ENCODE assay signal across 8 cellular contexts in genomic region chr14:102362545-102363181, GRCh38. TPM values are rescaled to one million over a fixed set of nuclear protein-coding genes. Genes with fewer than 3 reads are reported as not detected.
DNase-seq lines count a peak whose midpoint lies in the region; ATAC-seq and TF ChIP-seq lines count a peak whose summit lies in the region.

TSS of gene CINP (minus strand) at chr14:102362890. CDS start at chr14:102362851, 39 bp downstream.
A gene with protein sequence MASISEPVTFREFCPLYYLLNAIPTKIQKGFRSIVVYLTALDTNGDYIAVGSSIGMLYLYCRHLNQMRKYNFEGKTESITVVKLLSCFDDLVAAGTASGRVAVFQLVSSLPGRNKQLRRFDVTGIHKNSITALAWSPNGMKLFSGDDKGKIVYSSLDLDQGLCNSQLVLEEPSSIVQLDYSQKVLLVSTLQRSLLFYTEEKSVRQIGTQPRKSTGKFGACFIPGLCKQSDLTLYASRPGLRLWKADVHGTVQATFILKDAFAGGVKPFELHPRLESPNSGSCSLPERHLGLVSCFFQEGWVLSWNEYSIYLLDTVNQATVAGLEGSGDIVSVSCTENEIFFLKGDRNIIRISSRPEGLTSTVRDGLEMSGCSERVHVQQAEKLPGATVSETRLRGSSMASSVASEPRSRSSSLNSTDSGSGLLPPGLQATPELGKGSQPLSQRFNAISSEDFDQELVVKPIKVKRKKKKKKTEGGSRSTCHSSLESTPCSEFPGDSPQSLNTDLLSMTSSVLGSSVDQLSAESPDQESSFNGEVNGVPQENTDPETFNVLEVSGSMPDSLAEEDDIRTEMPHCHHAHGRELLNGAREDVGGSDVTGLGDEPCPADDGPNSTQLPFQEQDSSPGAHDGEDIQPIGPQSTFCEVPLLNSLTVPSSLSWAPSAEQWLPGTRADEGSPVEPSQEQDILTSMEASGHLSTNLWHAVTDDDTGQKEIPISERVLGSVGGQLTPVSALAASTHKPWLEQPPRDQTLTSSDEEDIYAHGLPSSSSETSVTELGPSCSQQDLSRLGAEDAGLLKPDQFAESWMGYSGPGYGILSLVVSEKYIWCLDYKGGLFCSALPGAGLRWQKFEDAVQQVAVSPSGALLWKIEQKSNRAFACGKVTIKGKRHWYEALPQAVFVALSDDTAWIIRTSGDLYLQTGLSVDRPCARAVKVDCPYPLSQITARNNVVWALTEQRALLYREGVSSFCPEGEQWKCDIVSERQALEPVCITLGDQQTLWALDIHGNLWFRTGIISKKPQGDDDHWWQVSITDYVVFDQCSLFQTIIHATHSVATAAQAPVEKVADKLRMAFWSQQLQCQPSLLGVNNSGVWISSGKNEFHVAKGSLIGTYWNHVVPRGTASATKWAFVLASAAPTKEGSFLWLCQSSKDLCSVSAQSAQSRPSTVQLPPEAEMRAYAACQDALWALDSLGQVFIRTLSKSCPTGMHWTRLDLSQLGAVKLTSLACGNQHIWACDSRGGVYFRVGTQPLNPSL (N-terminal part only) (plus strand): TSS chr14:102362941. CDS start chr14:102376722, 13,781 bp downstream.

- H3K4me3 Mint-ChIP-seq in IgD-negative memory B cell: peak within 1 kb of the TSS in 2 of 4 donors; percentile 96 to 98

- peaks cover 3% of the 10 kb centered on the region for H3K27me3 Mint-ChIP-seq in IgD-negative memory B cell

- H3K4me3 ChIP-seq in mucosa of descending colon: peak within 1 kb of the TSS; percentile 75

- no peaks in the 10 kb centered on the region for H3K9me3 Mint-ChIP-seq in IgD-negative memory B cell

- peaks cover 5% of the 10 kb centered on the region for H3K36me3 Mint-ChIP-seq in IgD-negative memory B cell

- H3K27ac ChIP-seq in epithelial cell of prostate: peak within 1 kb of the TSS; percentile 92

- intact Hi-C loops in mucosa of descending colon (cut with DNase I, micrococcal nuclease): no loop called here

- H3K27ac Mint-ChIP-seq in IgD-negative memory B cell: peak within 1 kb of the TSS in 2 of 3 donors; percentile 95

- TF ChIP-seq CTCF in mucosa of descending colon (IDR thresholded peaks at IDR 0.05): no peak

- DNase-seq in DMS 273 treated with DMSO at 0.1 percent for 48 hours (lab: John Stamatoyannopoulos, UW) (peak; percentile 87), OCI-M1 (lab: John Stamatoyannopoulos, UW) (peak; percentile 94), activated T-cell treated with anti-CD3 and anti-CD28 coated beads for 4 hours (peak; percentile 97), epithelial cell of prostate (ENCODE audit: low read depth, low spot score) (peak; percentile 69), mucosa of descending colon (peak; percentile 99 to 100 (median 99))
- peak; percentile 96 to 98 for DNase-seq in stimulated activated CD8-positive, alpha-beta memory T cell treated with anti-CD3 and anti-CD28 coated beads, Interleukin-4, amount 100 ng/mL, for 1 hour (ENCODE audit: low read depth in 2 of 2, low spot score in 1 of 2)

- ATAC-seq in GM21529 (IDR thresholded peaks at IDR 0.05; ENCODE audit: unreplicated experiment): peak; percentile 93
- ATAC-seq in mucosa of descending colon: peak; percentile 99

- peaks cover 20 to 27% (median 27%) of the 10 kb centered on the region in 3 donors for H3K4me1 Mint-ChIP-seq in IgD-negative memory B cell

- no peaks in the 10 kb centered on the region for H3K36me3 ChIP-seq in mucosa of descending colon (ENCODE audit: low read depth)

- H3K4me1 ChIP-seq in mucosa of descending colon (ENCODE audit: low read depth): peaks cover 18% of the 10 kb centered on the region

- no peaks in the 10 kb centered on the region for H3K9me3 ChIP-seq in mucosa of descending colon

RNA-seq across cellular contexts. Expression of gene CINP, which starts in this region (rescaled TPM):
- 39.5 TPM for polyA plus RNA-seq in IgD-negative memory B cell
- 10 to 100 TPM; 23.3 to 31.0 (median 26.7) TPM for total RNA-seq in mucosa of descending colon

RNA-seq across cellular contexts. Expression of the second gene that starts in this region (rescaled TPM):
- polyA plus RNA-seq in IgD-negative memory B cell: 3.2 TPM
- total RNA-seq in mucosa of descending colon: 10 to 100 TPM; 11.2 to 33.5 (median 21.2) TPM

Comparison
In these comparisons a context has a peak if more than half of its experiments do, and no peak if none do; other contexts are left out.
1. Peak in every context shown above with its lines: DNase-seq, ATAC-seq, H3K4me3 ChIP-seq and H3K27ac ChIP-seq.